16 cellular contexts compared by ENCODE assay signal in genomic region chrX:143094501-143095110, GRCh38.
DNase-seq lines count a peak whose midpoint lies in the region; ATAC-seq and TF ChIP-seq lines count a peak whose summit lies in the region.
"Had no signal": no experiment of that assay in that cellular context is flagged by ENCODE, and none has a peak within 500 bp of the region (broad histone marks: within the 10 kb centered on the region; RNA-seq: fewer than 3 reads in every experiment).

No MANE protein-coding gene starts in this region.

- TF ChIP-seq CTCF in hepatocyte (IDR thresholded peaks at IDR 0.05; ENCODE audit: poor library complexity): no peak

- H3K27me3 ChIP-seq in hepatocyte: no peaks in the 10 kb centered on the region

- H3K4me1 ChIP-seq in hepatocyte (ENCODE audit: insufficient read depth): no peaks in the 10 kb centered on the region
- H3K4me1 ChIP-seq: BLaER1 treated with 17β-estradiol and CSF1 and Interleukin-3, amounts not matched to agents 10 nM and 100 nM; HAP-1 had no signal

- H3K36me3 ChIP-seq in hepatocyte (replicated peaks; ENCODE audit: insufficient read depth, low read depth): no peaks in the 10 kb centered on the region
- H3K36me3 ChIP-seq: BLaER1 treated with 17β-estradiol and CSF1 and Interleukin-3, amounts not matched to agents 10 nM and 100 nM; HAP-1 had no signal

- DNase-seq in H4 (ENCODE audit: low spot score) (peak; percentile 1), amniotic epithelial cell (ENCODE audit: low read depth) (peak; percentile 79), hepatocyte (ENCODE audit: low spot score) (peak; percentile 7), renal cortical epithelial cell (ENCODE audit: low read depth) (peak; percentile 1), T-helper 1 cell (no peak), nucleus accumbens (lab: John Stamatoyannopoulos, UW) (no peak)
- DNase-seq: CD4-positive, CD25-positive, alpha-beta regulatory T cell; CD8-positive, alpha-beta memory T cell; DMS 273 treated with DMSO at 0.1 percent for 48 hours; DMS53; DND-41; EL had no signal

- no peak overlapping the region for H3K4me3 ChIP-seq in hepatocyte
- H3K4me3 ChIP-seq: BLaER1 treated with 17β-estradiol and CSF1 and Interleukin-3, amounts not matched to agents 10 nM and 100 nM; GM12878; HAP-1 had no signal

- H3K9me3 ChIP-seq in hepatocyte (ENCODE audit: low read depth): no peaks in the 10 kb centered on the region
- H3K9me3 ChIP-seq: BLaER1 treated with 17β-estradiol and CSF1 and Interleukin-3, amounts not matched to agents 10 nM and 100 nM; HAP-1 had no signal

- no peaks in the 10 kb centered on the region for H3K79me2 ChIP-seq in hepatocyte

- H3K4me2 ChIP-seq in hepatocyte: no peak overlapping the region
- H3K4me2 ChIP-seq: BLaER1 treated with 17β-estradiol and CSF1 and Interleukin-3, amounts not matched to agents 10 nM and 100 nM had no signal

- WGBS in hepatocyte (ENCODE audit: low lambda C conversion rate, missing lambda C conversion rate): 69% methylated on average over 7 of the region's 7 CpGs

- H3K9me2 ChIP-seq in hepatocyte (replicated peaks; ENCODE audit: insufficient read depth): no peaks in the 10 kb centered on the region

- H4K20me1 ChIP-seq in hepatocyte (ENCODE audit: insufficient read depth, poor library complexity, severe bottlenecking): no peaks in the 10 kb centered on the region
- H4K20me1 ChIP-seq: BLaER1 treated with 17β-estradiol and CSF1 and Interleukin-3, amounts not matched to agents 10 nM and 100 nM had no signal

- H2AFZ ChIP-seq in hepatocyte: no peak overlapping the region

- H3K27ac ChIP-seq in hepatocyte: no peak overlapping the region
- H3K27ac ChIP-seq: BLaER1 treated with 17β-estradiol and CSF1 and Interleukin-3, amounts not matched to agents 10 nM and 100 nM had no signal

- ATAC-seq in activated CD4-positive, CD25-positive, alpha-beta regulatory T cell treated with anti-CD3 and anti-CD28 coated beads, Interleukin-2, amount 50 U/mL, for 24 hours: no peak
- ATAC-seq: GM12878 had no signal

Comparison
In these comparisons a context has a peak if more than half of its experiments do, and no peak if none do; other contexts are left out.
1. DNase-seq: peak in H4 (single experiment), amniotic epithelial cell (single experiment), hepatocyte (single experiment) and renal cortical epithelial cell (single experiment); none in T-helper 1 cell (0 of 5) and nucleus accumbens (0 of 56).